8 cellular contexts compared by ENCODE assay signal in genomic region chrX:155027509-155028066, GRCh38. TPM values are rescaled to one million over a fixed set of nuclear protein-coding genes. Genes with fewer than 3 reads are reported as not detected.
DNase-seq lines count a peak whose midpoint lies in the region; ATAC-seq and TF ChIP-seq lines count a peak whose summit lies in the region.

No MANE protein-coding gene starts in this region.

- 32% methylated on average over 14 of the region's 14 CpGs for WGBS in hepatocyte (ENCODE audit: low lambda C conversion rate, missing lambda C conversion rate)
- WGBS in sigmoid colon, 2 donors = 1% methylated on average over 14 of the region's 14 CpGs

- H3K36me3 ChIP-seq in ascending aorta (no peaks in the 10 kb centered on the region), hepatocyte (replicated peaks; ENCODE audit: insufficient read depth, low read depth) (no peaks in the 10 kb centered on the region), sigmoid colon (no peaks in the 10 kb centered on the region)

- H3K9me3 ChIP-seq in ascending aorta (no peaks in the 10 kb centered on the region), hepatocyte (ENCODE audit: low read depth) (no peaks in the 10 kb centered on the region), sigmoid colon (no peaks in the 10 kb centered on the region)

- H3K27me3 ChIP-seq in ascending aorta = no peaks in the 10 kb centered on the region
- H3K27me3 ChIP-seq in hepatocyte = no peaks in the 10 kb centered on the region
- no peaks in the 10 kb centered on the region for H3K27me3 ChIP-seq in sigmoid colon

- no peak for DNase-seq in activated naive CD4-positive, alpha-beta T cell treated with anti-CD3 and anti-CD28 coated beads, Interleukin-2, amount 10 ng/mL, durations not matched to agents 7 days and 5 days
- DNase-seq in activated naive CD4-positive, alpha-beta T cell (lab: John Stamatoyannopoulos, UW) = no peak
- DNase-seq in NCI-H446 treated with DMSO at 0.1 percent for 48 hours (lab: John Stamatoyannopoulos, UW) (peak; percentile 6), ascending aorta (ENCODE audit: low spot score in 2 of 2) (no peak), hepatocyte (ENCODE audit: low spot score) (peak; percentile 49), sigmoid colon (peak; percentile 67)

- intact Hi-C loops in ascending aorta (cut with DNase I) = no loop called here
- intact Hi-C loops in sigmoid colon (cut with DNase I) = loop anchor here (2.0 kb wide), 2 partner anchors 29 to 43 kb away; partner anchors contain the start of genes BRCC3, CMC4 and MTCP1

- peak in 1 of 2 donors; percentile 58 for TF ChIP-seq POLR2A in sigmoid colon (IDR thresholded peaks at IDR 0.05)

- peaks cover 23% of the 10 kb centered on the region for H3K4me1 Mint-ChIP-seq in activated naive CD4-positive, alpha-beta T cell treated with anti-CD3 and anti-CD28 coated beads, Interleukin-2, amount 10 ng/mL, durations not matched to agents 7 days and 5 days

- ATAC-seq in GM21390 (IDR thresholded peaks at IDR 0.05; ENCODE audit: unreplicated experiment) = no peak
- no peak for ATAC-seq in HG03442 (IDR thresholded peaks at IDR 0.05; ENCODE audit: unreplicated experiment)

- TF ChIP-seq EP300 in sigmoid colon (IDR thresholded peaks at IDR 0.05) = peak; percentile 7 to 72 (median 60)

- H3K9me2 ChIP-seq in hepatocyte (replicated peaks; ENCODE audit: insufficient read depth) = no peaks in the 10 kb centered on the region

- TF ChIP-seq CTCF in ascending aorta (IDR thresholded peaks at IDR 0.05) (no peak), hepatocyte (IDR thresholded peaks at IDR 0.05; ENCODE audit: poor library complexity) (no peak), sigmoid colon (IDR thresholded peaks at IDR 0.05) (no peak)

- H3K4me3 ChIP-seq in ascending aorta = peak overlapping the region; percentile 61 to 73
- H3K4me3 ChIP-seq in hepatocyte = peak overlapping the region; percentile 48
- H3K4me3 ChIP-seq in sigmoid colon = peak overlapping the region; percentile 46 to 65 (median 62)

- peak overlapping the region; percentile 97 for H3K27ac Mint-ChIP-seq in activated naive CD4-positive, alpha-beta T cell treated with anti-CD3 and anti-CD28 coated beads, Interleukin-2, amount 10 ng/mL, durations not matched to agents 7 days and 5 days

- H3K27me3 Mint-ChIP-seq in activated naive CD4-positive, alpha-beta T cell treated with anti-CD3 and anti-CD28 coated beads, Interleukin-2, amount 10 ng/mL, durations not matched to agents 7 days and 5 days = peaks cover 8% of the 10 kb centered on the region

- peak overlapping the region; percentile 16 for H2AFZ ChIP-seq in hepatocyte

- CTCF ChIA-PET in activated naive CD4-positive, alpha-beta T cell treated with anti-CD3 and anti-CD28 coated beads, Interleukin-2, amount 10 ng/mL, durations not matched to agents 7 days and 5 days (lab: Charles Lee) = no interaction called here

- no peaks in the 10 kb centered on the region for H3K4me1 ChIP-seq in ascending aorta
- H3K4me1 ChIP-seq in hepatocyte (ENCODE audit: insufficient read depth) = no peaks in the 10 kb centered on the region
- H3K4me1 ChIP-seq in sigmoid colon = peaks cover 0 to 14% (median 9%) of the 10 kb centered on the region in 4 donors

- no peaks in the 10 kb centered on the region for H4K20me1 ChIP-seq in hepatocyte (ENCODE audit: insufficient read depth, poor library complexity, severe bottlenecking)

- H3K9me3 Mint-ChIP-seq in activated naive CD4-positive, alpha-beta T cell treated with anti-CD3 and anti-CD28 coated beads, Interleukin-2, amount 10 ng/mL, durations not matched to agents 7 days and 5 days = no peaks in the 10 kb centered on the region

- peak overlapping the region; percentile 88 for H3K4me3 Mint-ChIP-seq in activated naive CD4-positive, alpha-beta T cell treated with anti-CD3 and anti-CD28 coated beads, Interleukin-2, amount 10 ng/mL, durations not matched to agents 7 days and 5 days

- H3K27ac ChIP-seq in ascending aorta (peak overlapping the region; percentile 96 to 97), hepatocyte (peak overlapping the region; percentile 100), sigmoid colon (peak overlapping the region; percentile 90 to 96 (median 94))

- peak overlapping the region; percentile 75 for H3K4me2 ChIP-seq in hepatocyte

- H3K79me2 ChIP-seq in hepatocyte = peaks cover 40% of the 10 kb centered on the region

- H3K36me3 Mint-ChIP-seq in activated naive CD4-positive, alpha-beta T cell treated with anti-CD3 and anti-CD28 coated beads, Interleukin-2, amount 10 ng/mL, durations not matched to agents 7 days and 5 days = no peaks in the 10 kb centered on the region

RNA-seq across cellular contexts. Expression of gene FUNDC2, which starts 0.9 kb away (rescaled TPM):
- total RNA-seq in ascending aorta (54.0 TPM), hepatocyte (57.7 and 65.7 TPM in 2 replicates), sigmoid colon (100 to 1,000 TPM in 1 of 4 donors, 10 to 100 TPM in 3; 83.1 to 101 (median 97.6) TPM)
- polyA plus RNA-seq in hepatocyte (87.5 and 103 TPM in 2 replicates), sigmoid colon (100 to 1,000 TPM in 1 of 3 donors, 10 to 100 TPM in 2; 74.0 to 109 (median 76.3) TPM)

RNA-seq across cellular contexts. Expression of gene F8, which starts 5.1 kb away (rescaled TPM):
- total RNA-seq in ascending aorta (17.2 TPM), hepatocyte (1.4 and 2.1 TPM in 2 replicates), sigmoid colon (10 to 100 TPM; 10.0 to 20.2 (median 12.9) TPM)
- polyA plus RNA-seq in hepatocyte (0.92 and 1.7 TPM in 2 replicates), sigmoid colon (1 to 10 TPM; 2.4 to 3.7 (median 3.6) TPM)

RNA-seq across cellular contexts. Expression of gene CMC4, which starts 43.3 kb away (rescaled TPM):
- total RNA-seq in ascending aorta (11.9 TPM), hepatocyte (10.8 and 14.2 TPM in 2 replicates), sigmoid colon (10 to 100 TPM; 19.4 to 37.2 (median 30.2) TPM)
- polyA plus RNA-seq in hepatocyte (16.3 and 18.4 TPM in 2 replicates), sigmoid colon (10 to 100 TPM; 10.5 to 25.7 (median 13.8) TPM)

RNA-seq across cellular contexts. Expression of gene MTCP1, which starts 43.3 kb away (rescaled TPM):
- total RNA-seq in ascending aorta = 6.1 TPM
- total RNA-seq in hepatocyte = 0.32 and 1.7 TPM in 2 replicates
- polyA plus RNA-seq in hepatocyte = 13.2 TPM in 2 replicates
- 1 to 10 TPM; 3.1 to 3.9 (median 3.7) TPM for total RNA-seq in sigmoid colon
- polyA plus RNA-seq in sigmoid colon = 10 to 100 TPM in 2 of 3 donors, 1 to 10 TPM in 1; 3.5 to 13.8 (median 12.5) TPM

RNA-seq across cellular contexts. Expression of gene BRCC3, which starts 43.7 kb away (rescaled TPM):
- 9.4 TPM for total RNA-seq in ascending aorta
- 13.4 and 19.8 TPM in 2 replicates for total RNA-seq in hepatocyte
- 21.5 and 27.2 TPM in 2 replicates for polyA plus RNA-seq in hepatocyte
- 10 to 100 TPM; 12.8 to 15.3 (median 14.2) TPM for total RNA-seq in sigmoid colon
- polyA plus RNA-seq in sigmoid colon = 10 to 100 TPM; 18.6 to 28.7 (median 23.6) TPM

Comparison
In these comparisons a context has a peak if more than half of its experiments do, and no peak if none do; other contexts are left out.
1. DNase-seq: peak in NCI-H446 treated with DMSO at 0.1 percent for 48 hours (single experiment), hepatocyte (single experiment) and sigmoid colon (single experiment); none in activated naive CD4-positive, alpha-beta T cell treated with anti-CD3 and anti-CD28 coated beads, Interleukin-2, amount 10 ng/mL, durations not matched to agents 7 days and 5 days (single experiment), activated naive CD4-positive, alpha-beta T cell (0 of 4) and ascending aorta (0 of 2).
2. Peak in every context shown above with its lines, with median percentiles within 50 percentile points of each other: H3K27ac ChIP-seq and H3K4me3 ChIP-seq.